15 cellular contexts compared by ENCODE assay signal in the genomic region with DNA sequence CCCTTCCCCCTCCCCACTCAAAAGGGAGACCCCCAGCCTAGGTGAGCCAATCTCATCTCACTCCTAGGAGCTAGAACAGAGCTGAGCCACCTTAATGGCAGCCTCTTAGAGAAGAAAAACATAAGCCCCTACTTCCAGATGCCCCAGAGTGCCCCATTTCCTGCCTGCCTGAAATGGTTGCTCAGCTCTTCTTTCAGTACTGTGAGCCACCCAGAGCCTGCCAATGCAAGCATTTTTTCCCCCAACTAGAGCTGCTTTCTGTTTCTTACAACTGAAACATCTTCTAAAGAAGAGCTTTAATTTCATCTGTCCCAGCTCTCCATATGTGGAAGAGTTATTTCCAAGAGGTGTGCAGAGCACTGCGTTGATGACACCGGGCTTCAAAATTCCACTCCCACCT.
A peak's percentile ranks its signal among the peaks of the same experiment; 100 is the strongest.
DNase-seq lines count a peak whose midpoint lies in the region; ATAC-seq and TF ChIP-seq lines count a peak whose summit lies in the region.
"Had no signal": no experiment of that assay in that cellular context is flagged by ENCODE, and none has a peak within 500 bp of the region (broad histone marks: within the 10 kb centered on the region; RNA-seq: fewer than 3 reads in every experiment).

No MANE protein-coding gene starts in this region.

- TF ChIP-seq CTCF in HEK293 (tag by site-specific recombination; IDR thresholded peaks at IDR 0.05) = no peak
- TF ChIP-seq CTCF in MM.1S (IDR thresholded peaks at IDR 0.05; ENCODE audit: low read length) = no peak
- no peak for TF ChIP-seq CTCF in RWPE1 (conservative IDR thresholded peaks at IDR 0.05; ENCODE audit: low read depth)

- H3K4me1 ChIP-seq in HEK293 (ENCODE audit: control insufficient read depth, insufficient read depth, low read length) = no peaks in the 10 kb centered on the region
- H3K4me1 ChIP-seq in MM.1S (ENCODE audit: low read length) = peaks cover 17% of the 10 kb centered on the region
- H3K4me1 ChIP-seq: Caco-2 had no signal

- peak; percentile 67 for DNase-seq in MM.1S
- peak; percentile 40 for DNase-seq in islet precursor cell
- DNase-seq in RWPE1 (ENCODE audit: low spot score) = no peak
- DNase-seq: AML-193; Caco-2; CD4-positive, alpha-beta T cell; GOT3; H7; KBM-7 had no signal

- peak overlapping the region; percentile 28 for H3K4me2 ChIP-seq in MM.1S (ENCODE audit: low read depth, low read length)

- CTCF ChIA-PET in HEK293 (lab: Yijun Ruan, JAX) = interaction anchor here (0.6 kb wide), 1 partner anchor 209 kb away, joined by 3 read pairs; no protein-coding TSS in a partner anchor
- CTCF ChIA-PET in RWPE1 (lab: Yijun Ruan, JAX) = interaction anchor here (0.6 to 0.8 kb wide), 2 partner anchors 579 to 1080 kb away, joined by 3 to 4 read pairs; no protein-coding TSS in a partner anchor

- no peaks in the 10 kb centered on the region for H3K79me2 ChIP-seq in MM.1S (ENCODE audit: low read length)

- H3K9me3 ChIP-seq in HEK293 (ENCODE audit: control insufficient read depth, insufficient read depth, low read depth, low read length) (no peaks in the 10 kb centered on the region), MM.1S (replicated peaks; ENCODE audit: insufficient read depth, low read length) (no peaks in the 10 kb centered on the region)
- H3K9me3 ChIP-seq: Caco-2 had no signal

- POLR2A ChIA-PET in HEK293 (lab: Yijun Ruan, JAX) (no interaction called here), RWPE1 (lab: Yijun Ruan, JAX; ENCODE audit: low non-redundant PET) (no interaction called here)

- no peak overlapping the region for H3K9ac ChIP-seq in MM.1S (ENCODE audit: low read length)

- H3K4me3 ChIP-seq in HEK293 (ENCODE audit: low read depth, low read length) = no peak overlapping the region
- H3K4me3 ChIP-seq in MM.1S (ENCODE audit: low read length) = 0 out of 2 replicates have a peak overlapping the region, but pooled peaks have one; percentile 4

- H3K27me3 ChIP-seq in MM.1S (replicated peaks; ENCODE audit: insufficient read depth, low read length) = no peaks in the 10 kb centered on the region

- H3K36me3 ChIP-seq in HEK293 (ENCODE audit: control insufficient read depth in 2 of 2, insufficient read depth in 1 of 2, low read length in 2 of 2) = no peaks in the 10 kb centered on the region
- H3K36me3 ChIP-seq in MM.1S (replicated peaks; ENCODE audit: insufficient read depth, low read length) = no peaks in the 10 kb centered on the region

- H3K9me2 ChIP-seq in MM.1S (replicated peaks; ENCODE audit: insufficient read depth, low read length) = no peaks in the 10 kb centered on the region

- H3K27ac ChIP-seq in HEK293 (ENCODE audit: extremely low read depth, low read depth, low read length) = no peak overlapping the region
- peak overlapping the region; percentile 40; the same call in 1 of the 2 replicates for H3K27ac ChIP-seq in MM.1S (ENCODE audit: low read length)
- H3K27ac ChIP-seq in RWPE1 = no peak overlapping the region
- H3K27ac ChIP-seq: C4-2B had no signal

- H2AFZ ChIP-seq in MM.1S (ENCODE audit: low read length) = peak overlapping the region; percentile 65

- no peaks in the 10 kb centered on the region for H4K20me1 ChIP-seq in MM.1S (ENCODE audit: insufficient read depth, low read length)

- no peaks in the 10 kb centered on the region for H3F3A ChIP-seq in MM.1S (ENCODE audit: insufficient read depth, low read length)

- ATAC-seq in GM21825 (IDR thresholded peaks at IDR 0.05; ENCODE audit: unreplicated experiment) = no peak
- no peak for ATAC-seq in GM19467 (IDR thresholded peaks at IDR 0.05; ENCODE audit: unreplicated experiment)
- ATAC-seq in GM18498 (IDR thresholded peaks at IDR 0.05; ENCODE audit: unreplicated experiment) = no peak
- ATAC-seq: HepG2 had no signal

TF ChIP-seq in HEK293, 187 proteins besides CTCF, POLR2A, EP300 and RAD21:
- TF ChIP-seq ATF2 (tag by site-specific recombination; IDR thresholded peaks at IDR 0.05; ENCODE audit: low read depth) = no peak
- TF ChIP-seq, protein P1, sequence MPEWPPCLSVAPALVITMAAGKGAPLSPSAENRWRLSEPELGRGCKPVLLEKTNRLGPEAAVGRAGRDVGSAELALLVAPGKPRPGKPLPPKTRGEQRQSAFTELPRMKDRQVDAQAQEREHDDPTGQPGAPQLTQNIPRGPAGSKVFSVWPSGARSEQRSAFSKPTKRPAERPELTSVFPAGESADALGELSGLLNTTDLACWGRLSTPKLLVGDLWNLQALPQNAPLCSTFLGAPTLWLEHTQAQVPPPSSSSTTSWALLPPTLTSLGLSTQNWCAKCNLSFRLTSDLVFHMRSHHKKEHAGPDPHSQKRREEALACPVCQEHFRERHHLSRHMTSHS (tag by site-specific recombination; IDR thresholded peaks at IDR 0.05) = no peak
- TF ChIP-seq ZNF221 (tag by site-specific recombination; IDR thresholded peaks at IDR 0.05; ENCODE audit: borderline replicate concordance) = no peak
- TF ChIP-seq ZNF335 (tag by site-specific recombination; conservative IDR thresholded peaks at IDR 0.05) = 0 out of 2 replicates have a peak, but pooled peaks have one; percentile 24
